Comparison of ENCODE assay signal across 2 cellular contexts in the genomic region with DNA sequence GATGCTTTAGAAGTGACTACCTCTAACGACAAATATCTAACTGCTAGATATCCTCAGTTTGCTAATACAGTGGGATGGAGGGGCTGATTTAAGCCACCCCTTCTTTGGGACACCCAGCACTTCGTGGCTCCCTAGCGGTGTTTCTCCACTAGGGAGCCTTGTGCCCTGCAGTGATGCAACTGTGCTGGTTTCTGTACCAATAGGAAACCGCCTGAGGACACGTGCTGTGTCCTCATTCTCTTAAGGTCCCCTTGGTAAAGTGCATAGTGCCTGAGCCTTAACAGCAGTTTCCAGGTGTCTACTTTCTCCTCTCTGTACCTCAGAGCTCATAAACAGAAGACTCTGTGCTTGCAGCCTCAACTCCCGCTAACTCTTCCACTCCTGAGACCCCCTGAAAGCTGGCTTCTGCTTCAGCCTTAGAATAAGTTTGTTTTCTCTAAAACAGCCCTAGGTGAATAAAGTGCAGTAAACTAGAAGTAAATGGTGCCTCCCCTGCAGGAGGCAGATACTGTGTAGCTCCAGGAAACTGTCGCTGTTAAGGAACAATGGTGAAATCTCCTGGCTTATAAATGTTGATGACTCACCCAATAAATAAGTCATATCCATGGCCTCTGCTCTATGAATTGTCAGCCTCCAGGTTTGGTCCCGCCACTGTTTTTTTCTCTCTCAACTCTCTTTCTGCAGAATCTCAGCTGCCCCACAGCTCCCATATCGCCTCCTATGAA.
TF ChIP-seq lines count a peak whose summit lies in the region.

No MANE protein-coding gene starts in this region.

TF ChIP-seq in WTC11, 78 proteins besides CTCF, POLR2A, EP300 and RAD21 (continued from another document):
- TF ChIP-seq, protein P1, sequence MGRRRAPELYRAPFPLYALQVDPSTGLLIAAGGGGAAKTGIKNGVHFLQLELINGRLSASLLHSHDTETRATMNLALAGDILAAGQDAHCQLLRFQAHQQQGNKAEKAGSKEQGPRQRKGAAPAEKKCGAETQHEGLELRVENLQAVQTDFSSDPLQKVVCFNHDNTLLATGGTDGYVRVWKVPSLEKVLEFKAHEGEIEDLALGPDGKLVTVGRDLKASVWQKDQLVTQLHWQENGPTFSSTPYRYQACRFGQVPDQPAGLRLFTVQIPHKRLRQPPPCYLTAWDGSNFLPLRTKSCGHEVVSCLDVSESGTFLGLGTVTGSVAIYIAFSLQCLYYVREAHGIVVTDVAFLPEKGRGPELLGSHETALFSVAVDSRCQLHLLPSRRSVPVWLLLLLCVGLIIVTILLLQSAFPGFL (CRISPR knock-in tag; IDR thresholded peaks at IDR 0.05; ENCODE audit: borderline replicate concordance) = no peak
- no peak for TF ChIP-seq JAZF1 (CRISPR knock-in tag; IDR thresholded peaks at IDR 0.05)
- TF ChIP-seq NFATC4 (CRISPR knock-in tag; IDR thresholded peaks at IDR 0.05) = no peak
- no peak for TF ChIP-seq ZNF317 (CRISPR knock-in tag; IDR thresholded peaks at IDR 0.05; ENCODE audit: borderline replicate concordance, low read depth)
- no peak for TF ChIP-seq NR3C1 (CRISPR knock-in tag; conservative IDR thresholded peaks at IDR 0.05; ENCODE audit: low read depth)
- TF ChIP-seq, protein P2, sequence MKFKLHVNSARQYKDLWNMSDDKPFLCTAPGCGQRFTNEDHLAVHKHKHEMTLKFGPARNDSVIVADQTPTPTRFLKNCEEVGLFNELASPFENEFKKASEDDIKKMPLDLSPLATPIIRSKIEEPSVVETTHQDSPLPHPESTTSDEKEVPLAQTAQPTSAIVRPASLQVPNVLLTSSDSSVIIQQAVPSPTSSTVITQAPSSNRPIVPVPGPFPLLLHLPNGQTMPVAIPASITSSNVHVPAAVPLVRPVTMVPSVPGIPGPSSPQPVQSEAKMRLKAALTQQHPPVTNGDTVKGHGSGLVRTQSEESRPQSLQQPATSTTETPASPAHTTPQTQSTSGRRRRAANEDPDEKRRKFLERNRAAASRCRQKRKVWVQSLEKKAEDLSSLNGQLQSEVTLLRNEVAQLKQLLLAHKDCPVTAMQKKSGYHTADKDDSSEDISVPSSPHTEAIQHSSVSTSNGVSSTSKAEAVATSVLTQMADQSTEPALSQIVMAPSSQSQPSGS (CRISPR knock-in tag; IDR thresholded peaks at IDR 0.05; ENCODE audit: borderline replicate concordance, low read depth) = no peak
- TF ChIP-seq SOX15 (CRISPR knock-in tag; IDR thresholded peaks at IDR 0.05) = no peak
- TF ChIP-seq IRF2 (CRISPR knock-in tag; IDR thresholded peaks at IDR 0.05; ENCODE audit: borderline replicate concordance, low read depth) = no peak
- TF ChIP-seq USF2 (CRISPR knock-in tag; IDR thresholded peaks at IDR 0.05) = no peak
- no peak for TF ChIP-seq JUN (CRISPR knock-in tag; IDR thresholded peaks at IDR 0.05)
- no peak for TF ChIP-seq RELA (CRISPR knock-in tag; IDR thresholded peaks at IDR 0.05; ENCODE audit: borderline replicate concordance)
- no peak for TF ChIP-seq NFYB (CRISPR knock-in tag; conservative IDR thresholded peaks at IDR 0.05; ENCODE audit: low read depth)
TF ChIP-seq in WTC11: peak in this region for 0.

TF ChIP-seq in HepG2, 621 proteins besides CTCF, POLR2A, EP300 and RAD21 (continued from another document):
- TF ChIP-seq ZNF75D (CRISPR knock-in tag; IDR thresholded peaks at IDR 0.05; ENCODE audit: borderline replicate concordance) (no peak), CEBPG (CRISPR knock-in tag; IDR thresholded peaks at IDR 0.05) (peak; percentile 17; the same call in 1 of the 2 replicates), ZNF276 (CRISPR knock-in tag; IDR thresholded peaks at IDR 0.05; ENCODE audit: low read depth) (no peak), KLF9 (CRISPR knock-in tag; IDR thresholded peaks at IDR 0.05; ENCODE audit: low read depth) (no peak), CEBPB (IDR thresholded peaks at IDR 0.05; ENCODE audit: borderline replicate concordance, low read depth, low read length) (peak; percentile 23; the same call in 1 of the 2 replicates)
